8 cellular contexts compared by ENCODE assay signal in the genomic region with DNA sequence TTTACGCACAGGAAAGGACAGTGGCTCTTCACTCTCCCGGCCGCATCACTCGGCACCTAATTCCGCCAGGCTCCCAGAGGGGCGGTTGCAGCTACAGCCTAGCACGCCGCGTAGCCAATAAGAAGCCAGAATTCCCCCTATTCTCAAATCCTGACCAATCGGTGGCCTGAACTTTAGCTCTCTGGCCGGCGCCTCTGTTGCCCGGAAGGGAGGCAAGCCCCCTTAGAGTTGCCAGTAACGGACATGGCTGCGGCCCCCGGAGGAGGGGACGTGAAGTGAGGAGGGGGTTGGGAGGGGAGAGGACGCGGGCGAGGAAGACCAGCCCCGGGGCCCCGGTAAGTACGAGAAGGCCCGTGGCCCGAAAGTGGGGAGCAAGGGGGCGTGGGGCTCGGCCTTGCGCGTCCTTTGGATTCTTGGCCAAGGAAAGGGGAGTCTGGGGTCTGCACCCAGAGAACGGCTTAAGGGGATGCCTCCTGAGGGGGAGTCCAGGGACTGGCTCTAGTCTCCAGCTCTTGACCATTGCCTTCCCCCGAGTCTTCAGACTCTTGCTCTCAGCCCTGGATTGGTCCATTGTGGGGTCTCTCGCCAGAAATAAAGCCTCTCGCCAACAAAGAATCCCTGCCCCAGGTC. TPM values are rescaled to one million over a fixed set of nuclear protein-coding genes. Genes with fewer than 3 reads are reported as not detected.
DNase-seq lines count a peak whose midpoint lies in the region; ATAC-seq and TF ChIP-seq lines count a peak whose summit lies in the region.

A gene (plus strand): TSS at position 219 of the 630 bp plus-strand sequence. CDS start 15,271 bp downstream, outside the sequence.

- intact Hi-C loops in Right ventricle myocardium inferior (cut with DNase I): no loop called here
- intact Hi-C loops in ovary (cut with DNase I): no loop called here
- intact Hi-C loops in thyroid gland (cut with DNase I): no loop called here

- POLR2A ChIA-PET in activated naive CD8-positive, alpha-beta T cell treated with anti-CD3 and anti-CD28 coated beads, Interleukin-2, amount 10 ng/mL, durations not matched to agents 7 days and 5 days (lab: Charles Lee): interaction anchor here (0.5 to 2.5 kb wide), 29 partner anchors 10 to 538 kb away, joined by 3 to 27 read pairs (median 3); a partner anchor contains a TSS

- no peaks in the 10 kb centered on the region for H4K20me1 ChIP-seq in SU-DHL-6 (ENCODE audit: low read depth, low read length)

- no peak for TF ChIP-seq POLR2A in ovary (IDR thresholded peaks at IDR 0.05)
- peak in 1 of 2 donors; percentile 72 for TF ChIP-seq POLR2A in thyroid gland (IDR thresholded peaks at IDR 0.05)

- 0 to 2% (median 0%) methylated on average over 31 to 33 of the region's 33 CpGs for whole genome bisulfite sequencing in ovary, 3 donors
- WGBS in thyroid gland, 2 donors: 0 to 2% methylated on average over 19 to 26 of the region's 33 CpGs

- H3K9me3 Mint-ChIP-seq in activated naive CD8-positive, alpha-beta T cell treated with anti-CD3 and anti-CD28 coated beads, Interleukin-2, amount 10 ng/mL, durations not matched to agents 7 days and 5 days: no peaks in the 10 kb centered on the region

- H3K4me1 Mint-ChIP-seq in activated naive CD8-positive, alpha-beta T cell treated with anti-CD3 and anti-CD28 coated beads, Interleukin-2, amount 10 ng/mL, durations not matched to agents 7 days and 5 days: peaks cover 28% of the 10 kb centered on the region

- TF ChIP-seq EP300 in ovary (IDR thresholded peaks at IDR 0.05): no peak

- H3K27me3 Mint-ChIP-seq in activated naive CD8-positive, alpha-beta T cell treated with anti-CD3 and anti-CD28 coated beads, Interleukin-2, amount 10 ng/mL, durations not matched to agents 7 days and 5 days: no peaks in the 10 kb centered on the region

- DNase-seq in GM10266 (ENCODE audit: extremely low spot score) (peak; percentile 96), NCI-H128 (lab: John Stamatoyannopoulos, UW; ENCODE audit: unreplicated experiment) (peak; percentile 94), Right ventricle myocardium inferior (ENCODE audit: missing footprints) (peak; percentile 96), ovary (peak; percentile 94 to 96 (median 95)), thyroid gland (peak; percentile 95 to 96)
- peak; percentile 82 for DNase-seq in activated naive CD8-positive, alpha-beta T cell treated with anti-CD3 and anti-CD28 coated beads, Interleukin-2, amount 10 ng/mL, durations not matched to agents 7 days and 5 days

- no peak for TF ChIP-seq CTCF in GM10266 (IDR thresholded peaks at IDR 0.05; ENCODE audit: control insufficient read depth, insufficient read depth, low read depth, missing control alignments)
- TF ChIP-seq CTCF in SU-DHL-6 (IDR thresholded peaks at IDR 0.05; ENCODE audit: insufficient read depth, low read length, poor library complexity, severe bottlenecking): no peak
- TF ChIP-seq CTCF in ovary (IDR thresholded peaks at IDR 0.05): no peak
- no peak for TF ChIP-seq CTCF in thyroid gland (IDR thresholded peaks at IDR 0.05)

- H3K27me3 ChIP-seq in SU-DHL-6 (ENCODE audit: low read length) (no peaks in the 10 kb centered on the region), ovary (no peaks in the 10 kb centered on the region), thyroid gland (no peaks in the 10 kb centered on the region)

- H3K79me2 ChIP-seq in SU-DHL-6 (ENCODE audit: insufficient read depth, low read length): no peaks in the 10 kb centered on the region

- H3F3A ChIP-seq in SU-DHL-6 (ENCODE audit: insufficient read depth): no peaks in the 10 kb centered on the region

- H3K4me3 Mint-ChIP-seq in activated naive CD8-positive, alpha-beta T cell treated with anti-CD3 and anti-CD28 coated beads, Interleukin-2, amount 10 ng/mL, durations not matched to agents 7 days and 5 days: peak within 1 kb of the TSS; percentile 92

- peaks cover 4% of the 10 kb centered on the region for H3K4me1 ChIP-seq in ovary (ENCODE audit: insufficient read depth)
- peaks cover 7 to 31% of the 10 kb centered on the region in 2 donors for H3K4me1 ChIP-seq in thyroid gland

- H3K9me3 ChIP-seq in SU-DHL-6 (ENCODE audit: insufficient read depth, low read length) (no peaks in the 10 kb centered on the region), ovary (no peaks in the 10 kb centered on the region), thyroid gland (no peaks in the 10 kb centered on the region)

- no peaks in the 10 kb centered on the region for H3K9me2 ChIP-seq in SU-DHL-6 (replicated peaks; ENCODE audit: insufficient read depth, low read length)

- ATAC-seq in HG02642 (IDR thresholded peaks at IDR 0.05; ENCODE audit: poor library complexity, unreplicated experiment) (peak; percentile 95), Right ventricle myocardium inferior (peak; percentile 99)
- peak; percentile 98 for ATAC-seq in activated naive CD8-positive, alpha-beta T cell treated with anti-CD3 and anti-CD28 coated beads, Interleukin-2, amount 10 ng/mL, durations not matched to agents 7 days and 5 days (ENCODE audit: low read depth)

- H3K27ac Mint-ChIP-seq in activated naive CD8-positive, alpha-beta T cell treated with anti-CD3 and anti-CD28 coated beads, Interleukin-2, amount 10 ng/mL, durations not matched to agents 7 days and 5 days: peak within 1 kb of the TSS; percentile 85

- peak within 1 kb of the TSS; percentile 91 for H3K4me3 ChIP-seq in SU-DHL-6 (ENCODE audit: insufficient read depth, low read length, poor library complexity, severe bottlenecking)
- peak within 1 kb of the TSS; percentile 81 for H3K4me3 ChIP-seq in ovary
- H3K4me3 ChIP-seq in thyroid gland (replicated peaks in 1 of 3): peak within 1 kb of the TSS; percentile 59 to 88 (median 87)

- H3K27ac ChIP-seq in SU-DHL-6 (ENCODE audit: low read depth, low read length) (no peak within 1 kb of the TSS), ovary (peak within 1 kb of the TSS; percentile 26 to 86), thyroid gland (peak within 1 kb of the TSS; percentile 78 to 83 (median 82))

- H3K4me2 ChIP-seq in SU-DHL-6 (ENCODE audit: low read depth, low read length, poor library complexity, severe bottlenecking): peak within 1 kb of the TSS; percentile 83

- H3K36me3 Mint-ChIP-seq in activated naive CD8-positive, alpha-beta T cell treated with anti-CD3 and anti-CD28 coated beads, Interleukin-2, amount 10 ng/mL, durations not matched to agents 7 days and 5 days: no peaks in the 10 kb centered on the region

- H3K36me3 ChIP-seq in SU-DHL-6 (ENCODE audit: low read length) (no peaks in the 10 kb centered on the region), ovary (no peaks in the 10 kb centered on the region), thyroid gland (no peaks in the 10 kb centered on the region)

- peak within 1 kb of the TSS; percentile 94 for H2AFZ ChIP-seq in SU-DHL-6 (ENCODE audit: low read depth, low read length, severe bottlenecking)

- H3K9ac ChIP-seq in SU-DHL-6 (ENCODE audit: low read length): peak within 1 kb of the TSS; percentile 82

RNA-seq across cellular contexts. Expression of the gene that starts here (rescaled TPM):
- 100 to 1,000 TPM; 112 to 115 TPM for total RNA-seq in activated naive CD8-positive, alpha-beta T cell treated with anti-CD3 and anti-CD28 coated beads, Interleukin-2, amount 10 ng/mL, durations not matched to agents 7 days and 5 days
- total RNA-seq in Right ventricle myocardium inferior: 50.3 TPM
- total RNA-seq in ovary: 10 to 100 TPM; 37.7 to 87.1 (median 75.3) TPM
- polyA plus RNA-seq in ovary: 10 to 100 TPM; 29.2 to 52.6 TPM
- total RNA-seq in thyroid gland: 100 to 1,000 TPM in 1 of 4 donors, 10 to 100 TPM in 3; 52.1 to 116 (median 92.7) TPM
